ENCODE assay signal across 8 cellular contexts in the genomic region with DNA sequence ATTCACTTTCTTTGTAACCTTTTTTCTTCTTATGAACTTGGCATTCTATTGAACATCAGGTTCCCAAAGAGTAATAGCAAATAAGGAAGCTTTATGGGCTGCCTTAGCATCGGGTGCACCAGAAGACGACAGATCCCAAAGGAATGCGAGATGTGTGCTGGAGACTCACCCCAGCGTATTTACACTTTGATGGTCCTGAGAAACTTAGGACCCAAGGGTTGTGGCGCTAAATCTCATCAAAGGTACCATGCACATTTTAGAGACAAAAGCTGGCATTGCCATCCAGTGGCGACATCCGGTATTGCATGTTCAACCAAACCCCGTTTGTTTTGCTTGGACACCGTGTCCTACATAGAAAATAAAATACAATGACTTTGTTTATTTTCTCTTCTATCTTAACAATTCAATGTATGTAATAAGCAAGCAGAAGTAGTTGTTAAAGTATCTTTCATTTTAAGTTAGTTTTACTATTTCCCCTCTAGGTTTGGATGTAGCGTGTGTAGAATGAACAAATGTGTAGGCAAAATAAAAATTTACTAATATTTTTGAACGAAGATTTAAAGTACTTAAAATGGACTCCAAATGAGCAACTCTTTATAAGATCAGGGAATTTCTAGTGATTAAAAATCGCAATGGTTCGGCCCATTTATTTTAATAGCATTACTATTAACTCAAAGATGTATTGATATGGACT.
A peak's percentile ranks its signal among the peaks of the same experiment; 100 is the strongest.
DNase-seq lines count a peak whose midpoint lies in the region; ATAC-seq and TF ChIP-seq lines count a peak whose summit lies in the region.

No MANE protein-coding gene starts in this region.

- TF ChIP-seq POLR2A in breast epithelium (IDR thresholded peaks at IDR 0.05): no peak

- no peak overlapping the region for H3K4me3 ChIP-seq in WI38 (ENCODE audit: low read depth, low read length)
- no peak overlapping the region for H3K4me3 ChIP-seq in breast epithelium

- peak; percentile 70 for ATAC-seq in GM21576 (IDR thresholded peaks at IDR 0.05; ENCODE audit: unreplicated experiment)

- no peaks in the 10 kb centered on the region for H3K27me3 ChIP-seq in breast epithelium

- in situ Hi-C loops in G401 (cut with HindIII; ENCODE audit: low sequenced_read_pairs): no loop called here

- no peaks in the 10 kb centered on the region for H3K9me3 ChIP-seq in breast epithelium

- no peaks in the 10 kb centered on the region for H3K4me1 ChIP-seq in breast epithelium

- H3K27ac ChIP-seq in breast epithelium: no peak overlapping the region

- TF ChIP-seq CTCF in LNCAP (IDR thresholded peaks at IDR 0.05): peak; percentile 81
- peak; percentile 85 for TF ChIP-seq CTCF in WI38 (IDR thresholded peaks at IDR 0.05; ENCODE audit: low read depth, low read length)
- TF ChIP-seq CTCF in breast epithelium (IDR thresholded peaks at IDR 0.05): peak; percentile 86 to 94 (median 87)

- peak; percentile 76 for DNase-seq in G401 (ENCODE audit: low spot score)
- DNase-seq in breast epithelium (ENCODE audit: low spot score in 2 of 2): peak; percentile 52 to 80
- peak; percentile 87 for DNase-seq in islet precursor cell
- peak; percentile 46 to 70 for DNase-seq in stimulated activated CD4-positive, alpha-beta T cell treated with anti-CD3 and anti-CD28 coated beads, Interleukin-15, amount 100 ng/mL, for 48 hours (ENCODE audit: low read depth in 2 of 2)
- DNase-seq in DMS153 treated with DMSO at 0.1 percent for 48 hours (lab: John Stamatoyannopoulos, UW; ENCODE audit: unreplicated experiment): no peak

- intact Hi-C loops in breast epithelium (cut with DNase I; ENCODE audit: low total_unique reads): loop anchor here (10.0 kb wide), 1 partner anchor 1324 kb away; no protein-coding TSS in a partner anchor

- no peaks in the 10 kb centered on the region for H3K36me3 ChIP-seq in breast epithelium
